ENCODE assay signal across 1 cellular context in the genomic region with DNA sequence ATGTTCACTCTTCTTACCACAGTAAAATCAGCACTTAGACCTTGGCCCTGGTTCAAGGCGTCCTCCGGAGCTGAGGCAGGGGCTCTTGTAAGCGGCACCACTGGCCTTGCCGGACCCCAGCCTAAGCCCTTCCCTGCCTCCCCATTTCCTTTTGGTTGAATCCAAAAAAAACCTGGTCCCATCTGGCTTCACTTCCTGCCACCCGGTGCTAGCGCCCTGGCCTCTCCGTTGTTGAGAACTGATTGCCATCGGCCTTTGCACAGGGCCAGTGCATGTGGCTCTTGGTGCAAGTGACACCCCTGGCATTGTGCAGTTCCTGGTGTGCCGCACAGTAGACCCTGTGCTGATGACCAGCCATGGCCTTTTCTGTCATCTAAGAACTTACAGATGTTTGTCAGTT.
TF ChIP-seq lines count a peak whose summit lies in the region.

No MANE protein-coding gene starts in this region.

TF ChIP-seq in HepG2, 621 proteins besides CTCF, POLR2A, EP300 and RAD21:
- no peak for TF ChIP-seq ZNF224 (CRISPR knock-in tag; IDR thresholded peaks at IDR 0.05)
- TF ChIP-seq MBD4 (IDR thresholded peaks at IDR 0.05; ENCODE audit: borderline replicate concordance, low read length): no peak
- no peak for TF ChIP-seq ZNF777 (CRISPR knock-in tag; IDR thresholded peaks at IDR 0.05)
- TF ChIP-seq REXO4 (CRISPR knock-in tag; IDR thresholded peaks at IDR 0.05; ENCODE audit: borderline replicate concordance): no peak
